Comparison of ENCODE assay signal across 1 cellular context in the genomic region with DNA sequence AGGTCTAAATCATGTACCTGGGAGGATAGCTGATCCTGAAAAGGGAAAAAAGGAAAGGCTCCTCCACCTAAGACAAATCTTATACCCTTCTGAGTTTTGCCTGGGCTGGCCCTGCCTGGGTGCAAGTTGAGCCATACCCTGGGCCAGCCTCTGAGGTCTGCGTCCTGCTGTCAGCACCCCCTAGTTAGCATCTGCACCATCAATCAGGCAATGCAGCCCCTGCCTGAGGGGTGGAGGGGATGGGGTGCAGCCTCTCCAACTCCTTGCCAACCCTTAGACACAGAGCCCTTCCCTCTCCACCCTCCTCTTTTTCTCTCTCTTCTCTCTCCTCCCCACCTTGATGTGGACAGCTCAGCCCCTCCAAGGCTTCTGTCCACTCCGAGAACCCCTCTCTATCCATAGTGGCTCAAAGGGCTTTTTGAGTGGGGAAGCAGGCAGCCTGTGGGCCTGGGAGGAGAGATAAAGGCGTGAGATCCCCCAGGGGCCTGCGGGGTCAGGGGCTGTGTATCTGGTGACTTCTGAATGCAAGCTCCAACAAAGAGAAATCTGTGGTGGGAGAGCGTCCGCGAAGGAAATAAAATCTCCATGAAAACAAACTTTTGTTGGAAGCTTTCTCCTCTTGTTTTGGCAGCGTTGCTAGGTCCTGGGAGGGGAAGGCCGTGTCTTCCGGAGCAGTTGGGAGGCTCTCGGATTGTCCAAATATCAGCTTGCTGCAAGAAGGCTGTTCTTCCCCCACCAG.
TF ChIP-seq lines count a peak whose summit lies in the region.

No MANE protein-coding gene starts in this region.

TF ChIP-seq in WTC11, 78 proteins besides CTCF, POLR2A, EP300 and RAD21:
- no peak for TF ChIP-seq FOXJ3 (CRISPR knock-in tag; IDR thresholded peaks at IDR 0.05; ENCODE audit: borderline replicate concordance)
- TF ChIP-seq, protein P1, sequence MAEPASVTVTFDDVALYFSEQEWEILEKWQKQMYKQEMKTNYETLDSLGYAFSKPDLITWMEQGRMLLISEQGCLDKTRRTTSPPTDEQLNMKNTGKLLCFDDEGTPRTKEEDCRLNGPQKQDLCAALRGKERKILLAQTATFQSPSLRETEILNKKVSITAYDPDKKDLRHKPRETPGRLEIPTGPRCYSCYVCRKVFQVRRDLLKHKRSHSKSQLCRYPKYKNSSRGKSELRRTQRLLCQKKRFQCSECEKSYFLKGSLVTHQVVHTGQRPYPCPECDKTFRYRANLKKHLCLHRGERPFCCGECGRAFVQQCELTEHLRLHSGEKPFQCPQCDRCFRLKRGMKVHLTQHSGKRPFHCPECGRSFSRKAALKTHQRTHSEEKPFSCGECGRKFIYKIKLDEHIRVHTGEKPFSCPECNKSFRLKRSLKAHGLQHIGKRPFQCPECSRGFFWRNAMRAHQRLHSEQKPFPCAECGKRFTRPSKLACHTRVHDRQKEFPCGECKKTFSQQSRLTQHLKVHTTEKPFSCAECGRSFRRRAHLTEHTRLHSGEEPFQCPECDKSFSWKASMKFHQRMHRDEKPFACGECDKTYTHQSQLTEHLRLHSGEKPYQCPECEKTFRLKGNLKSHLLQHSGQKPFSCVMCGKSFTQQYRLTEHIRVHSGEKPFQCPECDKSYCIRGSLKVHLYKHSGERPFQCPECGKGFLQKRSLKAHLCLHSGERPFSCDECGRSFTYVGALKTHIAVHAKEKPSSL (CRISPR knock-in tag; conservative IDR thresholded peaks at IDR 0.05) = no peak
- no peak for TF ChIP-seq ZNF219 (CRISPR knock-in tag; IDR thresholded peaks at IDR 0.05; ENCODE audit: borderline replicate concordance)
- TF ChIP-seq, protein P2, sequence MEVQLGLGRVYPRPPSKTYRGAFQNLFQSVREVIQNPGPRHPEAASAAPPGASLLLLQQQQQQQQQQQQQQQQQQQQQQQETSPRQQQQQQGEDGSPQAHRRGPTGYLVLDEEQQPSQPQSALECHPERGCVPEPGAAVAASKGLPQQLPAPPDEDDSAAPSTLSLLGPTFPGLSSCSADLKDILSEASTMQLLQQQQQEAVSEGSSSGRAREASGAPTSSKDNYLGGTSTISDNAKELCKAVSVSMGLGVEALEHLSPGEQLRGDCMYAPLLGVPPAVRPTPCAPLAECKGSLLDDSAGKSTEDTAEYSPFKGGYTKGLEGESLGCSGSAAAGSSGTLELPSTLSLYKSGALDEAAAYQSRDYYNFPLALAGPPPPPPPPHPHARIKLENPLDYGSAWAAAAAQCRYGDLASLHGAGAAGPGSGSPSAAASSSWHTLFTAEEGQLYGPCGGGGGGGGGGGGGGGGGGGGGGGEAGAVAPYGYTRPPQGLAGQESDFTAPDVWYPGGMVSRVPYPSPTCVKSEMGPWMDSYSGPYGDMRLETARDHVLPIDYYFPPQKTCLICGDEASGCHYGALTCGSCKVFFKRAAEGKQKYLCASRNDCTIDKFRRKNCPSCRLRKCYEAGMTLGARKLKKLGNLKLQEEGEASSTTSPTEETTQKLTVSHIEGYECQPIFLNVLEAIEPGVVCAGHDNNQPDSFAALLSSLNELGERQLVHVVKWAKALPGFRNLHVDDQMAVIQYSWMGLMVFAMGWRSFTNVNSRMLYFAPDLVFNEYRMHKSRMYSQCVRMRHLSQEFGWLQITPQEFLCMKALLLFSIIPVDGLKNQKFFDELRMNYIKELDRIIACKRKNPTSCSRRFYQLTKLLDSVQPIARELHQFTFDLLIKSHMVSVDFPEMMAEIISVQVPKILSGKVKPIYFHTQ (CRISPR knock-in tag; IDR thresholded peaks at IDR 0.05) = no peak
- TF ChIP-seq, protein P3, sequence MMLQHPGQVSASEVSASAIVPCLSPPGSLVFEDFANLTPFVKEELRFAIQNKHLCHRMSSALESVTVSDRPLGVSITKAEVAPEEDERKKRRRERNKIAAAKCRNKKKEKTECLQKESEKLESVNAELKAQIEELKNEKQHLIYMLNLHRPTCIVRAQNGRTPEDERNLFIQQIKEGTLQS (CRISPR knock-in tag; conservative IDR thresholded peaks at IDR 0.05) = no peak
